Comparison of ENCODE assay signal across 8 cellular contexts in genomic region chr2:9207641-9208301, GRCh38. TPM values are rescaled to one million over a fixed set of nuclear protein-coding genes. Genes with fewer than 3 reads are reported as not detected.
DNase-seq lines count a peak whose midpoint lies in the region; ATAC-seq and TF ChIP-seq lines count a peak whose summit lies in the region.

No MANE protein-coding gene starts in this region.

- no peak for DNase-seq in activated naive CD4-positive, alpha-beta T cell treated with anti-CD3 and anti-CD28 coated beads, Interleukin-2, amount 10 ng/mL, durations not matched to agents 7 days and 5 days
- DNase-seq in activated naive CD4-positive, alpha-beta T cell (lab: John Stamatoyannopoulos, UW) = no peak
- DNase-seq in NCI-H524 (lab: John Stamatoyannopoulos, UW) (peak; percentile 21 to 68), lung microvascular endothelial cell (ENCODE audit: low read depth in 2 of 2) (peak; percentile 37 to 41), upper lobe of left lung (peak in 1 of 2 donors; percentile 63), NCI-H1092 treated with DMSO at 0.1 percent for 48 hours (lab: John Stamatoyannopoulos, UW) (no peak)
- no peak for DNase-seq in central memory CD8-positive, alpha-beta T cell (ENCODE audit: low spot score in 2 of 2)

- CTCF ChIA-PET in activated naive CD4-positive, alpha-beta T cell treated with anti-CD3 and anti-CD28 coated beads, Interleukin-2, amount 10 ng/mL, durations not matched to agents 7 days and 5 days (lab: Charles Lee) = no interaction called here

- H3K27me3 Mint-ChIP-seq in activated naive CD4-positive, alpha-beta T cell treated with anti-CD3 and anti-CD28 coated beads, Interleukin-2, amount 10 ng/mL, durations not matched to agents 7 days and 5 days = peaks cover 60% of the 10 kb centered on the region
- H3K27me3 Mint-ChIP-seq in central memory CD8-positive, alpha-beta T cell = peaks cover 67% of the 10 kb centered on the region

- peak overlapping the region; percentile 63 to 79 (median 69) for H3K4me3 ChIP-seq in upper lobe of left lung

- no peaks in the 10 kb centered on the region for H3K9me3 ChIP-seq in upper lobe of left lung

- H3K4me1 Mint-ChIP-seq in activated naive CD4-positive, alpha-beta T cell treated with anti-CD3 and anti-CD28 coated beads, Interleukin-2, amount 10 ng/mL, durations not matched to agents 7 days and 5 days = peaks cover 7% of the 10 kb centered on the region
- H3K4me1 Mint-ChIP-seq in central memory CD8-positive, alpha-beta T cell = peaks cover 6% of the 10 kb centered on the region

- peaks cover 19 to 46% (median 26%) of the 10 kb centered on the region in 4 donors for H3K4me1 ChIP-seq in upper lobe of left lung

- 10% methylated on average over 9 to 14 of the region's 34 CpGs for WGBS in upper lobe of left lung, 2 donors

- ATAC-seq in central memory CD8-positive, alpha-beta T cell (replicated peaks; ENCODE audit: extremely low read depth, poor library complexity, severe bottlenecking) = no peak
- ATAC-seq in upper lobe of left lung (ENCODE audit: low FRiP score in 2 of 2) (peak; percentile 30 to 64), HG03175 (IDR thresholded peaks at IDR 0.05; ENCODE audit: unreplicated experiment) (no peak)

- H3K36me3 ChIP-seq in upper lobe of left lung = no peaks in the 10 kb centered on the region

- H3K27me3 ChIP-seq in upper lobe of left lung = peaks cover 0 to 2% (median 0%) of the 10 kb centered on the region in 4 donors

- H3K36me3 Mint-ChIP-seq in activated naive CD4-positive, alpha-beta T cell treated with anti-CD3 and anti-CD28 coated beads, Interleukin-2, amount 10 ng/mL, durations not matched to agents 7 days and 5 days = no peaks in the 10 kb centered on the region
- H3K36me3 Mint-ChIP-seq in central memory CD8-positive, alpha-beta T cell (ENCODE audit: insufficient read depth) = no peaks in the 10 kb centered on the region

- TF ChIP-seq EP300 in upper lobe of left lung (IDR thresholded peaks at IDR 0.05) = no peak

- peak overlapping the region; percentile 84 to 91 (median 89) for H3K27ac ChIP-seq in upper lobe of left lung

- TF ChIP-seq CTCF in upper lobe of left lung (IDR thresholded peaks at IDR 0.05) = no peak

- no peak overlapping the region for H3K27ac Mint-ChIP-seq in activated naive CD4-positive, alpha-beta T cell treated with anti-CD3 and anti-CD28 coated beads, Interleukin-2, amount 10 ng/mL, durations not matched to agents 7 days and 5 days
- no peak overlapping the region for H3K27ac Mint-ChIP-seq in central memory CD8-positive, alpha-beta T cell (ENCODE audit: low read depth)

- peak overlapping the region; percentile 44 for H3K4me3 Mint-ChIP-seq in activated naive CD4-positive, alpha-beta T cell treated with anti-CD3 and anti-CD28 coated beads, Interleukin-2, amount 10 ng/mL, durations not matched to agents 7 days and 5 days
- H3K4me3 Mint-ChIP-seq in central memory CD8-positive, alpha-beta T cell = peak overlapping the region; percentile 60

- TF ChIP-seq POLR2A in upper lobe of left lung (IDR thresholded peaks at IDR 0.05) = peak in 1 of 4 donors; percentile 9

- no peaks in the 10 kb centered on the region for H3K9me3 Mint-ChIP-seq in activated naive CD4-positive, alpha-beta T cell treated with anti-CD3 and anti-CD28 coated beads, Interleukin-2, amount 10 ng/mL, durations not matched to agents 7 days and 5 days
- no peaks in the 10 kb centered on the region for H3K9me3 Mint-ChIP-seq in central memory CD8-positive, alpha-beta T cell

RNA-seq across cellular contexts. Expression of gene ASAP2, which starts 1.2 kb away (rescaled TPM):
- total RNA-seq in lung microvascular endothelial cell = 26.2 and 28.8 TPM in 2 replicates
- 10 to 100 TPM; 20.4 to 26.0 (median 23.4) TPM for total RNA-seq in upper lobe of left lung

Comparison
In these comparisons a context has a peak if more than half of its experiments do, and no peak if none do; other contexts are left out.
1. DNase-seq: peak in NCI-H524 (2 of 2) and lung microvascular endothelial cell (2 of 2); none in activated naive CD4-positive, alpha-beta T cell treated with anti-CD3 and anti-CD28 coated beads, Interleukin-2, amount 10 ng/mL, durations not matched to agents 7 days and 5 days (single experiment), activated naive CD4-positive, alpha-beta T cell (0 of 4), central memory CD8-positive, alpha-beta T cell (0 of 2) and NCI-H1092 treated with DMSO at 0.1 percent for 48 hours (single experiment).
2. ATAC-seq: peak in upper lobe of left lung (2 of 2); none in central memory CD8-positive, alpha-beta T cell (single experiment) and HG03175 (single experiment).